ENCODE assay signal across 19 cellular contexts in genomic region chr9:126217797-126218196, GRCh38.
DNase-seq lines count a peak whose midpoint lies in the region; ATAC-seq and TF ChIP-seq lines count a peak whose summit lies in the region.
"Had no signal": no experiment of that assay in that cellular context is flagged by ENCODE, and none has a peak within 500 bp of the region (broad histone marks: within the 10 kb centered on the region; RNA-seq: fewer than 3 reads in every experiment).

No MANE protein-coding gene starts in this region.

- H3K9me2 ChIP-seq in Loucy (replicated peaks; ENCODE audit: low read depth, low read length) = no peaks in the 10 kb centered on the region

- TF ChIP-seq CTCF in Loucy (conservative IDR thresholded peaks at IDR 0.05; ENCODE audit: low read length) = no peak
- no peak for TF ChIP-seq CTCF in brain (conservative IDR thresholded peaks at IDR 0.05)
- no peak for TF ChIP-seq CTCF in osteocyte (IDR thresholded peaks at IDR 0.05)
- TF ChIP-seq CTCF in Caco-2 (IDR thresholded peaks at IDR 0.05; ENCODE audit: insufficient read depth in 1 of 2, low read depth in 1 of 2, low read length in 1 of 2, severe bottlenecking in 1 of 2, unreplicated experiment in 1 of 2) = no peak

- H3K27ac Mint-ChIP-seq in activated CD4-positive, alpha-beta T cell treated with anti-CD3 and anti-CD28 coated beads, Interleukin-2, amount 10 ng/mL, durations not matched to agents 24 days and 14 days = no peak overlapping the region
- H3K27ac Mint-ChIP-seq in brain (peak overlapping the region in 3 of 5 experiments; percentile 7 to 69 (median 35)), osteocyte (ENCODE audit: unreplicated experiment) (no peak overlapping the region), Caco-2 (ENCODE audit: unreplicated experiment) (no peak overlapping the region), immature natural killer cell (no peak overlapping the region)
- H3K27ac Mint-ChIP-seq in stimulated activated naive B cell treated with anti-CD40 and anti-IgM and Interleukin-4, amounts not matched to agents 10 μg/mL and 1 μg/mL and 100 μg/mL, for 72 hours = no peak overlapping the region
- H3K27ac Mint-ChIP-seq: CD8-positive, alpha-beta T cell had no signal

- H3K4me1 ChIP-seq in Loucy (ENCODE audit: insufficient read depth, low read length, poor library complexity, severe bottlenecking) (peaks cover 29% of the 10 kb centered on the region), Caco-2 (no peaks in the 10 kb centered on the region)

- peak; percentile 26 for DNase-seq in activated CD4-positive, alpha-beta T cell treated with anti-CD3 and anti-CD28 coated beads, Interleukin-2, amount 10 ng/mL, durations not matched to agents 24 days and 14 days
- no peak for DNase-seq in activated CD4-positive, alpha-beta T cell treated with anti-CD3 and anti-CD28 coated beads, Interleukin-2, amount 50 U/mL, for 48 hours
- DNase-seq in osteocyte (ENCODE audit: extremely low spot score, unreplicated experiment) = peak; percentile 73
- no peak for DNase-seq in Caco-2
- no peak for DNase-seq in immature natural killer cell
- no peak for DNase-seq in stimulated activated naive B cell treated with anti-CD40 and anti-IgM and Interleukin-4, amounts not matched to agents 10 μg/mL and 1 μg/mL and 100 μg/mL, for 72 hours
- DNase-seq: ACHN; C1 segment of cervical spinal cord; CD8-positive, alpha-beta T cell; EL; GF-D8; KBM-7; NCI-H1092 treated with DMSO at 0.1 percent for 48 hours; NCI-H1436 treated with DMSO at 0.1 percent for 48 hours; NCI-H1930; NCI-H774; SJCRH30 had no signal

- H3K4me3 Mint-ChIP-seq in activated CD4-positive, alpha-beta T cell treated with anti-CD3 and anti-CD28 coated beads, Interleukin-2, amount 10 ng/mL, durations not matched to agents 24 days and 14 days = no peak overlapping the region
- H3K4me3 Mint-ChIP-seq in brain (no peak overlapping the region), osteocyte (ENCODE audit: unreplicated experiment) (no peak overlapping the region), Caco-2 (ENCODE audit: unreplicated experiment) (no peak overlapping the region), immature natural killer cell (no peak overlapping the region)
- no peak overlapping the region for H3K4me3 Mint-ChIP-seq in stimulated activated naive B cell treated with anti-CD40 and anti-IgM and Interleukin-4, amounts not matched to agents 10 μg/mL and 1 μg/mL and 100 μg/mL, for 72 hours
- H3K4me3 Mint-ChIP-seq: CD8-positive, alpha-beta T cell had no signal

- H3K79me2 ChIP-seq in Loucy (ENCODE audit: insufficient read depth, low read length) = no peaks in the 10 kb centered on the region

- no TSS peak for BruUV-seq in Caco-2 (replicated peaks; lab: Mats Ljungman, UMichigan)

- POLR2A ChIA-PET in Caco-2 (lab: Charles Lee) = no interaction called here

- H3K9me3 ChIP-seq in Loucy (ENCODE audit: insufficient read depth, low read depth, low read length) = 0 out of 2 replicates have a peak, but pooled peaks cover 3% of the 10 kb centered on the region
- peaks cover 6% of the 10 kb centered on the region; the same call in 1 of the 2 replicates for H3K9me3 ChIP-seq in Caco-2

- peak overlapping the region; percentile 75 for H2AFZ ChIP-seq in Loucy (ENCODE audit: low read length)

- peak overlapping the region; percentile 37 for H3K9ac ChIP-seq in Loucy (ENCODE audit: low read depth, low read length, poor library complexity, severe bottlenecking)

- H3K4me1 Mint-ChIP-seq in activated CD4-positive, alpha-beta T cell treated with anti-CD3 and anti-CD28 coated beads, Interleukin-2, amount 10 ng/mL, durations not matched to agents 24 days and 14 days = no peaks in the 10 kb centered on the region
- H3K4me1 Mint-ChIP-seq in brain (peaks cover 17% of the 10 kb centered on the region), osteocyte (ENCODE audit: unreplicated experiment) (no peaks in the 10 kb centered on the region), Caco-2 (ENCODE audit: low read depth, unreplicated experiment) (no peaks in the 10 kb centered on the region), immature natural killer cell (no peaks in the 10 kb centered on the region)
- peaks cover 0 to 4% of the 10 kb centered on the region in 2 donors for H3K4me1 Mint-ChIP-seq in stimulated activated naive B cell treated with anti-CD40 and anti-IgM and Interleukin-4, amounts not matched to agents 10 μg/mL and 1 μg/mL and 100 μg/mL, for 72 hours

- intact Hi-C loops in activated CD4-positive, alpha-beta T cell treated with anti-CD3 and anti-CD28 coated beads, Interleukin-2, amount 10 ng/mL, durations not matched to agents 24 days and 14 days (cut with micrococcal nuclease) = no loop called here
- intact Hi-C loops in Caco-2 (cut with micrococcal nuclease; ENCODE audit: unreplicated experiment) = no loop called here

- no peaks in the 10 kb centered on the region for H3K36me3 ChIP-seq in Loucy (ENCODE audit: insufficient read depth, low read length)
- no peaks in the 10 kb centered on the region for H3K36me3 ChIP-seq in Caco-2 (ENCODE audit: control insufficient read depth, insufficient read depth, low read length)
- H3K36me3 ChIP-seq: SJCRH30 had no signal

- 0 out of 2 replicates have a peak, but pooled peaks cover 6% of the 10 kb centered on the region for H3F3A ChIP-seq in Loucy (ENCODE audit: low read depth)

- no peak for ATAC-seq in stimulated activated naive B cell treated with anti-CD40 and anti-IgM and Interleukin-4, amounts not matched to agents 10 μg/mL and 1 μg/mL and 100 μg/mL, for 72 hours (replicated peaks)
- ATAC-seq: CD8-positive, alpha-beta T cell had no signal

- H3K27me3 Mint-ChIP-seq in activated CD4-positive, alpha-beta T cell treated with anti-CD3 and anti-CD28 coated beads, Interleukin-2, amount 10 ng/mL, durations not matched to agents 24 days and 14 days = peaks cover 54% of the 10 kb centered on the region
- H3K27me3 Mint-ChIP-seq in brain (peaks cover 16% of the 10 kb centered on the region), osteocyte (ENCODE audit: unreplicated experiment) (peaks cover 39% of the 10 kb centered on the region), Caco-2 (ENCODE audit: insufficient read depth, unreplicated experiment) (peaks cover 21% of the 10 kb centered on the region), immature natural killer cell (ENCODE audit: low read depth in 3 of 3) (peaks cover 8 to 20% (median 14%) of the 10 kb centered on the region in 3 donors)
- H3K27me3 Mint-ChIP-seq in stimulated activated naive B cell treated with anti-CD40 and anti-IgM and Interleukin-4, amounts not matched to agents 10 μg/mL and 1 μg/mL and 100 μg/mL, for 72 hours = peaks cover 36 to 63% of the 10 kb centered on the region in 2 donors

- H3K36me3 Mint-ChIP-seq in activated CD4-positive, alpha-beta T cell treated with anti-CD3 and anti-CD28 coated beads, Interleukin-2, amount 10 ng/mL, durations not matched to agents 24 days and 14 days (ENCODE audit: low read depth) = no peaks in the 10 kb centered on the region
- H3K36me3 Mint-ChIP-seq in brain = peaks cover 5% of the 10 kb centered on the region
- peaks cover 2% of the 10 kb centered on the region for H3K36me3 Mint-ChIP-seq in osteocyte (ENCODE audit: unreplicated experiment)
- H3K36me3 Mint-ChIP-seq in Caco-2 (ENCODE audit: insufficient read depth, unreplicated experiment) = no peaks in the 10 kb centered on the region
- H3K36me3 Mint-ChIP-seq in immature natural killer cell = peaks cover 0 to 5% (median 0%) of the 10 kb centered on the region in 3 donors
- H3K36me3 Mint-ChIP-seq in stimulated activated naive B cell treated with anti-CD40 and anti-IgM and Interleukin-4, amounts not matched to agents 10 μg/mL and 1 μg/mL and 100 μg/mL, for 72 hours = peaks cover 6 to 7% of the 10 kb centered on the region in 2 donors
- H3K36me3 Mint-ChIP-seq: CD8-positive, alpha-beta T cell had no signal

- peak overlapping the region; percentile 65 for H3K4me2 ChIP-seq in Loucy (ENCODE audit: low read depth, low read length, poor library complexity, severe bottlenecking)

- H3K27me3 ChIP-seq in Loucy (ENCODE audit: insufficient read depth, low read length, poor library complexity, severe bottlenecking) (no peaks in the 10 kb centered on the region), Caco-2 (replicated peaks; ENCODE audit: control insufficient read depth, insufficient read depth, low read length) (no peaks in the 10 kb centered on the region)
- H3K27me3 ChIP-seq: SJCRH30 had no signal

- peak overlapping the region; percentile 44 for H3K4me3 ChIP-seq in Loucy (ENCODE audit: low read length, poor library complexity, severe bottlenecking)
- H3K4me3 ChIP-seq in Caco-2 (ENCODE audit: low read depth, low read length) = no peak overlapping the region
- H3K4me3 ChIP-seq: SJCRH30 had no signal

- CTCF ChIA-PET in Caco-2 (lab: Charles Lee) = no interaction called here

- H4K20me1 ChIP-seq in Loucy (ENCODE audit: insufficient read depth, low read length, poor library complexity, severe bottlenecking) = no peaks in the 10 kb centered on the region

- H3K9me3 Mint-ChIP-seq in activated CD4-positive, alpha-beta T cell treated with anti-CD3 and anti-CD28 coated beads, Interleukin-2, amount 10 ng/mL, durations not matched to agents 24 days and 14 days = peaks cover 4% of the 10 kb centered on the region
- H3K9me3 Mint-ChIP-seq in brain (peaks cover 28 to 47% (median 42%) of the 10 kb centered on the region in 5 experiments), osteocyte (ENCODE audit: unreplicated experiment) (peaks cover 9% of the 10 kb centered on the region), Caco-2 (ENCODE audit: unreplicated experiment) (peaks cover 15% of the 10 kb centered on the region), immature natural killer cell (peaks cover 0 to 20% (median under 1%) of the 10 kb centered on the region in 6 donors)
- peaks cover 9 to 12% of the 10 kb centered on the region in 2 donors for H3K9me3 Mint-ChIP-seq in stimulated activated naive B cell treated with anti-CD40 and anti-IgM and Interleukin-4, amounts not matched to agents 10 μg/mL and 1 μg/mL and 100 μg/mL, for 72 hours

Comparison
In these comparisons a context has a peak if more than half of its experiments do, and no peak if none do; other contexts are left out.
1. DNase-seq: peak in activated CD4-positive, alpha-beta T cell treated with anti-CD3 and anti-CD28 coated beads, Interleukin-2, amount 10 ng/mL, durations not matched to agents 24 days and 14 days (single experiment) and osteocyte (single experiment); none in activated CD4-positive, alpha-beta T cell treated with anti-CD3 and anti-CD28 coated beads, Interleukin-2, amount 50 U/mL, for 48 hours (0 of 2), Caco-2 (0 of 2), immature natural killer cell (0 of 3) and stimulated activated naive B cell treated with anti-CD40 and anti-IgM and Interleukin-4, amounts not matched to agents 10 μg/mL and 1 μg/mL and 100 μg/mL, for 72 hours (single experiment).
2. H3K27ac Mint-ChIP-seq: peak in brain (3 of 5); none in activated CD4-positive, alpha-beta T cell treated with anti-CD3 and anti-CD28 coated beads, Interleukin-2, amount 10 ng/mL, durations not matched to agents 24 days and 14 days (single experiment), osteocyte (single experiment), Caco-2 (single experiment), immature natural killer cell (0 of 6) and stimulated activated naive B cell treated with anti-CD40 and anti-IgM and Interleukin-4, amounts not matched to agents 10 μg/mL and 1 μg/mL and 100 μg/mL, for 72 hours (single experiment).